In the genomic region with DNA sequence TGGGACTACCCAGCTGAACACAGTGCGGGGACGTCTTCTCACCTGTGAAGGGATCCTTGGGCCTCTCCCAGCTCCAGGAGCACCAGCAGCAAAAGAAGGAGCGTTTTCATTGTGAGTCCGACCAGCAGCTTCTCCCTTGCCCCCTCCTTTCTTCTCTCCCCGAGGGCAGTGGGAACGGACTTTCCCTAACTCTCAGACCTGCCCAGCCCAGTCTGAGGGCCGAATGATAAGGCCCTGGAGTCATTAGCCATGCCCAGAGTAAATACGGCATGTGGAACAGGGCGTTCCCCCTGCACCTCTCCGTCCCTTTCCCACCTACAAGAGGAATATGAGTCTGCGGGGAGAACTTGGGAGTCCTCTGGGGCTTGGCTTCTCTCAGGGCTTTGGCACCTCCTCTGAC, we compare ENCODE assay signal across 17 cellular contexts. TPM values are rescaled to one million over a fixed set of nuclear protein-coding genes. Genes with fewer than 3 reads are reported as not detected.
"Had no signal": no experiment of that assay in that cellular context is flagged by ENCODE, and none has a peak within 500 bp of the region (broad histone marks: within the 10 kb centered on the region; RNA-seq: fewer than 3 reads in every experiment).

A gene (minus strand): TSS at position 214 of the 400 bp plus-strand sequence. CDS start 104 bp downstream, at position 110.

- H3K27ac ChIP-seq: cardiac muscle cell, esophagus muscularis mucosa, ovary, tibial nerve had no signal

- H3K36me3 ChIP-seq: cardiac muscle cell, esophagus muscularis mucosa, ovary, tibial nerve had no signal

- ATAC-seq: activated T-helper 17 cell treated with anti-CD3 and anti-CD28 coated beads, Interleukin-2, amount 50 U/mL, for 72 hours; left lobe of liver; stimulated activated memory B cell treated with anti-CD40 and anti-IgM and Interleukin-4, amounts not matched to agents 10 μg/mL and 1 μg/mL and 100 μg/mL, for 72 hours had no signal

- H3K4me1 ChIP-seq: esophagus muscularis mucosa, tibial nerve had no signal

- H3K4me3 ChIP-seq: cardiac muscle cell, esophagus muscularis mucosa, ovary, tibial nerve had no signal

- DNase-seq: activated CD4-positive, alpha-beta T cell treated with anti-CD3 and anti-CD28 coated beads, Interleukin-2, amount 50 U/mL, for 1 hour; activated naive CD4-positive, alpha-beta T cell treated with Interleukin-2 at 50 U/mL for 16 hours; islet precursor cell; mesenchymal stem cell; ovary had no signal

- H3K27me3 ChIP-seq: cardiac muscle cell, ovary, tibial nerve had no signal

- H3K9me3 ChIP-seq: esophagus muscularis mucosa, ovary, tibial nerve had no signal

- FAIRE-seq: astrocyte had no signal

RNA-seq across cellular contexts. Expression of the gene that starts here (rescaled TPM):
- total RNA-seq: activated CD8-positive, alpha-beta memory T cell treated with anti-CD3 and anti-CD28 coated beads for 36 hours; activated T-helper 17 cell treated with anti-CD3 and anti-CD28 coated beads, Interleukin-2, amount 50 U/mL, for 72 hours; astrocyte; cardiac muscle cell; left lobe of liver; myocyte; neural crest cell; subcutaneous adipose tissue; T-helper 2 cell treated with Interferon-gamma antibody and Interleukin-4, amounts not matched to agents 100 ng/mL and 5 ng/mL, for 36 hours; tibial nerve had no signal
- polyA plus RNA-seq: cardiac muscle cell had no signal
